In genomic region chr3:12288466-12289129, GRCh38 we compare ENCODE assay signal across 8 cellular contexts. TPM values are rescaled to one million over a fixed set of nuclear protein-coding genes. Genes with fewer than 3 reads are reported as not detected.
DNase-seq lines count a peak whose midpoint lies in the region; ATAC-seq and TF ChIP-seq lines count a peak whose summit lies in the region.

Gene PPARG (plus strand): TSS chr3:12289070. CDS start chr3:12379712, 90,642 bp downstream.

- H3K9me3 Mint-ChIP-seq in activated T-cell treated with anti-CD3 and anti-CD28 coated beads, Interleukin-2, amount 50 U/mL, for 24 hours = peaks cover 6% of the 10 kb centered on the region

- peaks cover 13% of the 10 kb centered on the region for H3K4me1 Mint-ChIP-seq in activated T-cell treated with anti-CD3 and anti-CD28 coated beads, Interleukin-2, amount 50 U/mL, for 24 hours (ENCODE audit: low read depth)
- peaks cover 8% of the 10 kb centered on the region for H3K4me1 Mint-ChIP-seq in T-helper 17 cell

- no peak for DNase-seq in activated T-cell treated with anti-CD3 and anti-CD28 coated beads, Interleukin-2, amount 50 U/mL, for 24 hours
- no peak for DNase-seq in activated T-cell treated with anti-CD3 and anti-CD28 coated beads for 4 hours
- no peak for DNase-seq in T-helper 17 cell
- peak; percentile 32 for DNase-seq in fibroblast of villous mesenchyme (ENCODE audit: low read depth)
- DNase-seq in neuronal stem cell (ENCODE audit: low spot score) = peak; percentile 33
- DNase-seq in GDM1 (lab: John Stamatoyannopoulos, UW) = no peak

- peak within 1 kb of the TSS; percentile 84 for H3K9ac ChIP-seq in neuronal stem cell (ENCODE audit: low read depth, low read length, poor library complexity)

- H2AFZ ChIP-seq in neuronal stem cell (ENCODE audit: low read length) = peak within 1 kb of the TSS; percentile 80

- no peak within 1 kb of the TSS for H2AK5ac ChIP-seq in neuronal stem cell (ENCODE audit: low read depth, low read length)

- H3K18ac ChIP-seq in neuronal stem cell (ENCODE audit: low read length) = peak within 1 kb of the TSS; percentile 92

- H2BK12ac ChIP-seq in neuronal stem cell (ENCODE audit: low read length) = no peak within 1 kb of the TSS

- no peak for TF ChIP-seq CTCF in fibroblast of villous mesenchyme (IDR thresholded peaks at IDR 0.05; ENCODE audit: insufficient read depth, low read depth, low read length)

- H3K27ac Mint-ChIP-seq in activated T-cell treated with anti-CD3 and anti-CD28 coated beads, Interleukin-2, amount 50 U/mL, for 24 hours = peak within 1 kb of the TSS; percentile 10
- H3K27ac Mint-ChIP-seq in T-helper 17 cell = no peak within 1 kb of the TSS

- no peak within 1 kb of the TSS for H3K27ac ChIP-seq in neuronal stem cell (replicated peaks; ENCODE audit: low read length)

- H3K4ac ChIP-seq in neuronal stem cell (ENCODE audit: low read length) = no peak within 1 kb of the TSS

- H4K91ac ChIP-seq in neuronal stem cell (ENCODE audit: low read depth, low read length, poor library complexity) = no peak within 1 kb of the TSS

- H2BK120ac ChIP-seq in neuronal stem cell (ENCODE audit: low read depth, low read length) = no peak within 1 kb of the TSS

- H3K4me1 ChIP-seq in neuronal stem cell (ENCODE audit: control insufficient read depth in 2 of 2, insufficient read depth in 1 of 2, low read depth in 1 of 2, low read length in 2 of 2) = no peaks in the 10 kb centered on the region

- peak within 1 kb of the TSS; percentile 70 for H3K4me3 ChIP-seq in fibroblast of villous mesenchyme (ENCODE audit: low read depth, low read length)
- peak within 1 kb of the TSS in 1 of 2 donors; percentile 81 for H3K4me3 ChIP-seq in neuronal stem cell (ENCODE audit: low read length in 2 of 2)

- H3K27me3 ChIP-seq in neuronal stem cell (ENCODE audit: control insufficient read depth in 3 of 3, insufficient read depth in 3 of 3, low read depth in 1 of 3, low read length in 3 of 3) = peaks cover 8 to 78% (median 25%) of the 10 kb centered on the region in 3 experiments

- H3K14ac ChIP-seq in neuronal stem cell (ENCODE audit: low read length) = peak within 1 kb of the TSS; percentile 56

- peak within 1 kb of the TSS; percentile 60 for H3K4me3 Mint-ChIP-seq in activated T-cell treated with anti-CD3 and anti-CD28 coated beads, Interleukin-2, amount 50 U/mL, for 24 hours
- H3K4me3 Mint-ChIP-seq in T-helper 17 cell = peak within 1 kb of the TSS; percentile 81

- H2BK5ac ChIP-seq in neuronal stem cell (ENCODE audit: low read length) = peak within 1 kb of the TSS; percentile 53

- H3K27me3 Mint-ChIP-seq in activated T-cell treated with anti-CD3 and anti-CD28 coated beads, Interleukin-2, amount 50 U/mL, for 24 hours = peaks cover 68% of the 10 kb centered on the region
- peaks cover 37% of the 10 kb centered on the region for H3K27me3 Mint-ChIP-seq in T-helper 17 cell

- peak within 1 kb of the TSS; percentile 75 for H2BK15ac ChIP-seq in neuronal stem cell (ENCODE audit: low read length)

- H3K79me1 ChIP-seq in neuronal stem cell (ENCODE audit: low read depth, low read length) = no peaks in the 10 kb centered on the region

- H3K23ac ChIP-seq in neuronal stem cell (ENCODE audit: low read depth, low read length, poor library complexity) = peak within 1 kb of the TSS; percentile 89

- H3K9me3 ChIP-seq in T-helper 17 cell (ENCODE audit: control insufficient read depth, low read length, poor library complexity, severe bottlenecking) (no peaks in the 10 kb centered on the region), neuronal stem cell (replicated peaks in 1 of 2; ENCODE audit: control insufficient read depth in 2 of 2, insufficient read depth in 1 of 2, low read depth in 1 of 2, low read length in 2 of 2) (no peaks in the 10 kb centered on the region)

- peak within 1 kb of the TSS; percentile 98 for H3K4me2 ChIP-seq in neuronal stem cell (ENCODE audit: insufficient read depth, low read length, poor library complexity, severe bottlenecking)

- peak; percentile 65 for ATAC-seq in T-helper 17 cell
- ATAC-seq in HG03280 (IDR thresholded peaks at IDR 0.05; ENCODE audit: unreplicated experiment) = no peak
- ATAC-seq in HG03520 (IDR thresholded peaks at IDR 0.05; ENCODE audit: unreplicated experiment) = no peak

- no peaks in the 10 kb centered on the region for H3K36me3 ChIP-seq in neuronal stem cell (replicated peaks in 1 of 2; ENCODE audit: control insufficient read depth in 2 of 2, insufficient read depth in 2 of 2, low read length in 2 of 2)

- H4K8ac ChIP-seq in neuronal stem cell (ENCODE audit: low read depth, low read length) = peak within 1 kb of the TSS; percentile 43

- H3K36me3 Mint-ChIP-seq in activated T-cell treated with anti-CD3 and anti-CD28 coated beads, Interleukin-2, amount 50 U/mL, for 24 hours (ENCODE audit: low read depth) = no peaks in the 10 kb centered on the region
- no peaks in the 10 kb centered on the region for H3K36me3 Mint-ChIP-seq in T-helper 17 cell (ENCODE audit: low read depth)

- no CpG with 5 or more reads among the region's 50 CpGs for WGBS in neuronal stem cell (ENCODE audit: extremely low coverage in 2 of 2, insufficient read length in 2 of 2, insufficient replicate concordance in 1 of 2), 2 donors

RNA-seq across cellular contexts. Expression of gene PPARG, which starts in this region (rescaled TPM):
- 1 to 10 TPM; 1.1 to 1.2 TPM for total RNA-seq in T-helper 17 cell
- 3.5 and 4.7 TPM in 2 replicates for total RNA-seq in fibroblast of villous mesenchyme
- 0.59 TPM for polyA plus RNA-seq in neuronal stem cell (2013, experiment 1 of 2)
- 0.76 TPM for polyA plus RNA-seq in neuronal stem cell (2013, experiment 2 of 2)

Comparison
In these comparisons a context has a peak if more than half of its experiments do, and no peak if none do; other contexts are left out.
1. DNase-seq: peak in fibroblast of villous mesenchyme (single experiment) and neuronal stem cell (single experiment); none in activated T-cell treated with anti-CD3 and anti-CD28 coated beads, Interleukin-2, amount 50 U/mL, for 24 hours (single experiment), activated T-cell treated with anti-CD3 and anti-CD28 coated beads for 4 hours (single experiment), T-helper 17 cell (0 of 3) and GDM1 (single experiment).